8 cellular contexts compared by ENCODE assay signal in the genomic region with DNA sequence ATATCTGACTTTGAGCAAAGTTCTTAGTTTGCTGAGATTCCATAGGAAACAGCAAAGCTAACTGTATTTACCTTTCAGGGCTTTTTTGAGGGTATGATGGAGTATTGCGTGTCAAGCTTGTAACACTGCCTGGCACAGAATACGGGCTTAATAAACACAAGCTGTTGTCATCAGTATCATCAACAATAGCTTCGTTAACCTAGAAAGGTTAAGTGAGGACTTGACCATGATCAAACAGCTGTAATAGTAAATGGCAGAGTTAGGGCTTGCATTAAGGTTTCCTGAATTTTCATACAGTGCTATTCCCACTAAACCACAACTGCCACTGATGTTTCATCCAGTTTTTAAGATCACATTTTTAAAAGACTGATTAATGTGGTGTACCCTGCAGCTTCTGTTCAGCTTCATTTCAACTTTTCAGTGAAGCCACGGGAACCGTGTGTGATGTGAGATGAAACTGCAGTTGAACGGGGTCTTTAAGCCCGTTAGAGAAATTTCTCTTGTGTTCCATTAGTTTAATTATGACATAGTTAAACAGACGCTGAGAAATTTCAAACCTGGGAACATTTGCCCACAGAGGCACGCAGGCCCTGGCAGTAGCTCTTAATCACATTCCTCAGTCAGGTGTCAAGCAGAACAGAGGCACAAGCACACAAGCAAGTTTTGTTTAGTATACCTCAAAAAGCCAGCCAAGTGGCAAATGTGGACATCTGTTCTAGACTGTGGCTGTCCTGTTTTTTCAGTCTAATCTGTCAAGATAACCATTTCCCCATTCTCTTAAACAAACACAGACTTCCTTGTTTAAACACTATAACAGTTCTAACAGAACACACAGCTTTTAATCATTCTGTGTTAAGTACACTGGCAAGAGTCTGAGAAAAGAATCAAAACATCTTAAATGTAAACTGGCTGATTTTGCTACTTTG.
DNase-seq lines count a peak whose midpoint lies in the region; ATAC-seq and TF ChIP-seq lines count a peak whose summit lies in the region.

No MANE protein-coding gene starts in this region.

- H3K4me3 ChIP-seq in AG10803 (ENCODE audit: low read length), result no peak overlapping the region

- DNase-seq in AG10803 (ENCODE audit: low read depth), result peak; percentile 72
- DNase-seq in NCI-H2196 (lab: John Stamatoyannopoulos, UW; ENCODE audit: unreplicated experiment), result peak; percentile 66
- peak in 5 of 61 donors; percentile 2 to 54 (median 25) for DNase-seq in caudate nucleus (lab: John Stamatoyannopoulos, UW)
- DNase-seq in lung microvascular endothelial cell (ENCODE audit: low read depth in 2 of 2), result peak; percentile 95
- no peak for DNase-seq in occipital lobe (lab: John Stamatoyannopoulos, UW)
- no peak for DNase-seq in NCI-H128 (lab: John Stamatoyannopoulos, UW; ENCODE audit: unreplicated experiment)

- TF ChIP-seq CTCF in AG10803 (conservative IDR thresholded peaks at IDR 0.05; ENCODE audit: low read length), result no peak

- ATAC-seq in GM21423 (IDR thresholded peaks at IDR 0.05; ENCODE audit: unreplicated experiment) (peak; percentile 69), GM21737 (IDR thresholded peaks at IDR 0.05; ENCODE audit: unreplicated experiment) (no peak)

- H3K27ac ChIP-seq in caudate nucleus (ENCODE audit: low read depth, low read length), result peak overlapping the region; percentile 72

Comparison
In these comparisons a context has a peak if more than half of its experiments do, and no peak if none do; other contexts are left out.
1. DNase-seq: peak in AG10803 (single experiment), NCI-H2196 (single experiment) and lung microvascular endothelial cell (2 of 2); none in occipital lobe (single experiment) and NCI-H128 (single experiment).